18 cellular contexts compared by ENCODE assay signal in the genomic region with DNA sequence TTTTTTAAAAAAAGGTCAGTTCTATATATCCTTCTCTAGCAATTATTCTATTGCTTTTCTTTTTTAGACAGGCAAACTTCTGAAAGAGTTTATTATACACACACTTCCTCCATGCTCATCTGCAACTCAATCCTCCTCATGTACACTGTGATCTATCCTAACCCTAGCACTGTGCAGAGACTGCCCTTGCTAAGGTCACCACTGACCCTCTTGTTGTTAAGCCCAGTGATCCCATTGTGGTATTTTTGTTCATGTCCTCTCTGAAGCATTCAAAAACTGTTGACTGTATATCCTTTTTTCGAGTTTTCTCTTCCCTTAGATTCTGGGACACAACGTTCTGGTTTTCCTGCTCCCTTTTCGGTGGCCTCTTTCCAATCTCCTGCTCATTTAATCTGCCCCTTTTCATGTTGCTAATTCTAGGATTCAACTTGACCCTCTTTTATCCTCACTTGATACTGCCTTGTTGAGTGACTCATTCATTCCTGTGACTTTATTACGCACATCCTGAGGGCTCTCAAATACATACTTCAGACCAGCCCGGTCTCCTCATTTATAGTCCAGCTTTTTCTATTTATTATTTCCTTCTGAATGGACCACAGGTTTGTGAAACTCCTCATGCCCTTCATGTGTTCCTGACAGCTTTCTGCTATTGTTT. TPM values are rescaled to one million over a fixed set of nuclear protein-coding genes. Genes with fewer than 3 reads are reported as not detected.
A peak's percentile ranks its signal among the peaks of the same experiment; 100 is the strongest.
DNase-seq lines count a peak whose midpoint lies in the region; ATAC-seq and TF ChIP-seq lines count a peak whose summit lies in the region.
"Had no signal": no experiment of that assay in that cellular context is flagged by ENCODE, and none has a peak within 500 bp of the region (broad histone marks: within the 10 kb centered on the region; RNA-seq: fewer than 3 reads in every experiment).

No MANE protein-coding gene starts in this region.

- ATAC-seq in left cardiac atrium (peak; percentile 50 to 53), Right ventricle myocardium superior (ENCODE audit: poor library complexity) (no peak), right lobe of liver (peak; percentile 72 to 92 (median 84)), upper lobe of right lung (peak; percentile 84)
- ATAC-seq: activated T-helper 17 cell treated with anti-CD3 and anti-CD28 coated beads, Interleukin-2, amount 50 U/mL, for 72 hours had no signal

- H3K4me3 ChIP-seq in brain microvascular endothelial cell (ENCODE audit: low read depth, low read length), result no peak overlapping the region
- H3K4me3 ChIP-seq in right lobe of liver, result no peak overlapping the region
- no peak overlapping the region for H3K4me3 ChIP-seq in upper lobe of right lung
- H3K4me3 ChIP-seq: uterus had no signal

- H3K4me1 ChIP-seq in right lobe of liver, result no peaks in the 10 kb centered on the region
- H3K4me1 ChIP-seq in upper lobe of right lung, result no peaks in the 10 kb centered on the region
- H3K4me1 ChIP-seq: uterus had no signal

- peaks cover 4% of the 10 kb centered on the region for H3K27me3 Mint-ChIP-seq in T-helper 2 cell treated with Interferon-gamma antibody and Interleukin-4, amounts not matched to agents 5 μg/mL and 100 μg/mL, for 36 hours (ENCODE audit: low read depth)
- H3K27me3 Mint-ChIP-seq: activated T-helper 17 cell treated with anti-CD3 and anti-CD28 coated beads, Interleukin-2, amount 50 U/mL, for 72 hours; IgD-negative memory B cell had no signal

- no peak for TF ChIP-seq CTCF in brain microvascular endothelial cell (IDR thresholded peaks at IDR 0.05; ENCODE audit: low read depth, low read length, missing control alignments)
- TF ChIP-seq CTCF in right lobe of liver (IDR thresholded peaks at IDR 0.05), result no peak
- TF ChIP-seq CTCF in upper lobe of right lung (IDR thresholded peaks at IDR 0.05), result no peak

- no peaks in the 10 kb centered on the region for H3K36me3 Mint-ChIP-seq in T-helper 2 cell treated with Interferon-gamma antibody and Interleukin-4, amounts not matched to agents 5 μg/mL and 100 μg/mL, for 36 hours (ENCODE audit: low read depth)
- H3K36me3 Mint-ChIP-seq: IgD-negative memory B cell had no signal

- in situ Hi-C loops in brain microvascular endothelial cell (cut with HindIII; ENCODE audit: low pct_ligation_motif_present, low sequenced_read_pairs), result no loop called here

- no peak overlapping the region for H3K4me3 Mint-ChIP-seq in T-helper 2 cell treated with Interferon-gamma antibody and Interleukin-4, amounts not matched to agents 5 μg/mL and 100 μg/mL, for 36 hours
- H3K4me3 Mint-ChIP-seq: activated T-helper 17 cell treated with anti-CD3 and anti-CD28 coated beads, Interleukin-2, amount 50 U/mL, for 72 hours; IgD-negative memory B cell; nephron had no signal

- no peaks in the 10 kb centered on the region for H3K9me3 Mint-ChIP-seq in T-helper 2 cell treated with Interferon-gamma antibody and Interleukin-4, amounts not matched to agents 5 μg/mL and 100 μg/mL, for 36 hours
- H3K9me3 Mint-ChIP-seq: activated T-helper 17 cell treated with anti-CD3 and anti-CD28 coated beads, Interleukin-2, amount 50 U/mL, for 72 hours; IgD-negative memory B cell; nephron had no signal

- H3K9me3 ChIP-seq in right lobe of liver (no peaks in the 10 kb centered on the region), upper lobe of right lung (no peaks in the 10 kb centered on the region)
- H3K9me3 ChIP-seq: uterus had no signal

- no peaks in the 10 kb centered on the region for H3K4me1 Mint-ChIP-seq in T-helper 2 cell treated with Interferon-gamma antibody and Interleukin-4, amounts not matched to agents 5 μg/mL and 100 μg/mL, for 36 hours (ENCODE audit: low read depth)
- H3K4me1 Mint-ChIP-seq: activated T-helper 17 cell treated with anti-CD3 and anti-CD28 coated beads, Interleukin-2, amount 50 U/mL, for 72 hours; IgD-negative memory B cell; nephron had no signal

- H3K27me3 ChIP-seq in brain microvascular endothelial cell (replicated peaks), result no peaks in the 10 kb centered on the region
- H3K27me3 ChIP-seq in right lobe of liver, result no peaks in the 10 kb centered on the region
- no peaks in the 10 kb centered on the region for H3K27me3 ChIP-seq in upper lobe of right lung
- H3K27me3 ChIP-seq: uterus had no signal

- DNase-seq in left cardiac atrium (no peak), Right ventricle myocardium superior (no peak), brain microvascular endothelial cell (peak; percentile 81), right lobe of liver (no peak), upper lobe of right lung (no peak), COLO668 (lab: John Stamatoyannopoulos, UW; ENCODE audit: unreplicated experiment) (no peak)
- no peak for DNase-seq in activated CD4-positive, alpha-beta T cell treated with anti-CD3 and anti-CD28 coated beads, Interleukin-2, amount 50 U/mL, for 48 hours
- DNase-seq in T-helper 2 cell treated with Interferon-gamma antibody and Interleukin-4, amounts not matched to agents 5 μg/mL and 100 μg/mL, for 36 hours (ENCODE audit: low spot score), result no peak
- DNase-seq: ACHN; activated CD4-positive, alpha-beta T cell treated with anti-CD3 and anti-CD28 coated beads, Interleukin-2, amount 50 U/mL, for 4 hours; cerebellar nuclear complex; islet precursor cell; NCI-H187; T-helper 2 cell; uterus had no signal

- H3K27ac ChIP-seq in brain microvascular endothelial cell (peak overlapping the region; percentile 78), right lobe of liver (peak overlapping the region in 2 of 3 donors; percentile 21 to 44), upper lobe of right lung (no peak overlapping the region)

- intact Hi-C loops in left cardiac atrium (cut with DNase I) (no loop called here), Right ventricle myocardium superior (cut with DNase I) (no loop called here), right lobe of liver (cut with DNase I) (no loop called here), upper lobe of right lung (cut with DNase I) (no loop called here)

- TF ChIP-seq POLR2A in right lobe of liver (IDR thresholded peaks at IDR 0.05), result peak; percentile 28

- no peaks in the 10 kb centered on the region for H3K36me3 ChIP-seq in brain microvascular endothelial cell (replicated peaks)
- no peaks in the 10 kb centered on the region for H3K36me3 ChIP-seq in right lobe of liver
- H3K36me3 ChIP-seq in upper lobe of right lung, result no peaks in the 10 kb centered on the region
- H3K36me3 ChIP-seq: uterus had no signal

- no peak overlapping the region for H3K27ac Mint-ChIP-seq in T-helper 2 cell treated with Interferon-gamma antibody and Interleukin-4, amounts not matched to agents 5 μg/mL and 100 μg/mL, for 36 hours
- H3K27ac Mint-ChIP-seq: activated T-helper 17 cell treated with anti-CD3 and anti-CD28 coated beads, Interleukin-2, amount 50 U/mL, for 72 hours; IgD-negative memory B cell; nephron had no signal

- WGBS in right lobe of liver (ENCODE audit: insufficient coverage, low coverage, low lambda C conversion rate, missing lambda C conversion rate), result 45% methylated on average over 5 of the region's 5 CpGs

RNA-seq across cellular contexts. Expression of a gene that starts 53.9 kb away (rescaled TPM):
- total RNA-seq in left cardiac atrium (10 to 100 TPM; 33.5 to 50.4 TPM), Right ventricle myocardium superior (34.6 TPM), right lobe of liver (10 to 100 TPM; 12.7 to 35.9 (median 16.9) TPM), upper lobe of right lung (196 TPM)
